ENCODE assay signal across 8 cellular contexts in genomic region chr12:124518051-124518932, GRCh38. TPM values are rescaled to one million over a fixed set of nuclear protein-coding genes. Genes with fewer than 3 reads are reported as not detected.
DNase-seq lines count a peak whose midpoint lies in the region; ATAC-seq and TF ChIP-seq lines count a peak whose summit lies in the region.

No MANE protein-coding gene starts in this region.

- H3K4me3 Mint-ChIP-seq in T-cell = peak overlapping the region in 1 of 3 donors; percentile 13
- no peak overlapping the region for H3K4me3 Mint-ChIP-seq in activated T-helper 2 cell treated with anti-CD3 and anti-CD28 coated beads, Interferon-gamma antibody, Interleukin-2, Interleukin-4, amounts not matched to agents 10 μg/mL and 5 μg/mL and 100 μg/mL, durations not matched to agents 14 hours and 24 hours and 36 hours (ENCODE audit: low read depth)

- H3K4me1 Mint-ChIP-seq in T-cell = peaks cover 19 to 32% (median 26%) of the 10 kb centered on the region in 3 donors
- H3K4me1 Mint-ChIP-seq in activated T-helper 2 cell treated with anti-CD3 and anti-CD28 coated beads, Interferon-gamma antibody, Interleukin-2, Interleukin-4, amounts not matched to agents 10 μg/mL and 5 μg/mL and 100 μg/mL, durations not matched to agents 14 hours and 24 hours and 36 hours (ENCODE audit: low read depth) = no peaks in the 10 kb centered on the region

- WGBS in esophagus, 2 donors = 14 to 18% methylated on average over 51 of the region's 51 CpGs
- WGBS in aorta, 2 donors = 2% methylated on average over 51 of the region's 51 CpGs

- intact Hi-C loops in aorta (cut with DNase I) = loop anchor here (5.0 to 10.0 kb wide), 3 partner anchors 61 to 249 kb away; no protein-coding TSS in a partner anchor
- intact Hi-C loops in activated T-helper 2 cell treated with anti-CD3 and anti-CD28 coated beads, Interferon-gamma antibody, Interleukin-2, Interleukin-4, amounts not matched to agents 10 μg/mL and 5 μg/mL and 100 μg/mL, durations not matched to agents 14 hours and 24 hours and 36 hours (cut with micrococcal nuclease) = no loop called here

- CTCF ChIA-PET in BJ (lab: Yijun Ruan, JAX) (interaction anchor here (0.6 to 2.0 kb wide), 13 partner anchors 9 to 248 kb away, joined by 3 to 7 read pairs (median 4); partner anchors contain the start of gene NCOR2), T-cell (lab: Charles Lee) (no interaction called here)

- DNase-seq in BJ (ENCODE audit: low read depth) (peak; percentile 98), MG63 (peak; percentile 97), SK-N-DZ (ENCODE audit: low spot score) (peak; percentile 81), aorta (peak; percentile 98 to 99), T-cell (no peak)
- no peak for DNase-seq in activated T-helper 2 cell treated with anti-CD3 and anti-CD28 coated beads, Interferon-gamma antibody, Interleukin-2, Interleukin-4, amounts not matched to agents 10 μg/mL and 5 μg/mL and 100 μg/mL, durations not matched to agents 14 hours and 24 hours and 36 hours (ENCODE audit: low spot score)

- TF ChIP-seq CTCF in BJ (IDR thresholded peaks at IDR 0.05; ENCODE audit: insufficient read depth, low read depth, low read length) = no peak

- no peaks in the 10 kb centered on the region for H3K27me3 Mint-ChIP-seq in T-cell
- H3K27me3 Mint-ChIP-seq in activated T-helper 2 cell treated with anti-CD3 and anti-CD28 coated beads, Interferon-gamma antibody, Interleukin-2, Interleukin-4, amounts not matched to agents 10 μg/mL and 5 μg/mL and 100 μg/mL, durations not matched to agents 14 hours and 24 hours and 36 hours (ENCODE audit: low read depth) = no peaks in the 10 kb centered on the region

- peaks cover 1% of the 10 kb centered on the region; the same call in 1 of the 2 replicates for H3K36me3 ChIP-seq in BJ (ENCODE audit: control insufficient read depth, insufficient read depth, low read length)
- peaks cover 36% of the 10 kb centered on the region for H3K36me3 ChIP-seq in MG63
- peaks cover 0 to 4% of the 10 kb centered on the region in 2 donors for H3K36me3 ChIP-seq in esophagus (ENCODE audit: control insufficient read depth in 2 of 2, insufficient read depth in 2 of 2, low read length in 1 of 2)
- H3K36me3 ChIP-seq in mucosa of rectum (ENCODE audit: control insufficient read depth in 2 of 2, insufficient read depth in 2 of 2, low read length in 2 of 2) = peaks cover 0 to 6% of the 10 kb centered on the region in 2 donors
- H3K36me3 ChIP-seq in aorta (ENCODE audit: control insufficient read depth in 1 of 2, insufficient read depth in 2 of 2, low read length in 1 of 2) = no peaks in the 10 kb centered on the region

- H3K4me3 ChIP-seq in BJ (ENCODE audit: low read depth, low read length) (peak overlapping the region; percentile 50), MG63 (peak overlapping the region; percentile 64), esophagus (ENCODE audit: low read depth in 1 of 2, low read length in 2 of 2) (peak overlapping the region; percentile 40 to 45), mucosa of rectum (ENCODE audit: low read length in 2 of 2) (peak overlapping the region; percentile 65 to 69), aorta (ENCODE audit: low read length in 2 of 2) (no peak overlapping the region)

- no peaks in the 10 kb centered on the region for H3K27me3 ChIP-seq in BJ (ENCODE audit: control insufficient read depth, insufficient read depth, low read length)
- H3K27me3 ChIP-seq in MG63 = no peaks in the 10 kb centered on the region
- H3K27me3 ChIP-seq in esophagus (ENCODE audit: control insufficient read depth in 1 of 2, insufficient read depth in 2 of 2, low read length in 2 of 2) = no peaks in the 10 kb centered on the region
- H3K27me3 ChIP-seq in mucosa of rectum (ENCODE audit: control insufficient read depth in 2 of 2, insufficient read depth in 2 of 2, low read length in 2 of 2) = no peaks in the 10 kb centered on the region
- no peaks in the 10 kb centered on the region for H3K27me3 ChIP-seq in aorta (ENCODE audit: control insufficient read depth in 1 of 2, insufficient read depth in 2 of 2, low read length in 1 of 2)

- H3K4me1 ChIP-seq in esophagus (ENCODE audit: control insufficient read depth in 2 of 2, insufficient read depth in 2 of 2, low read length in 1 of 2) = peaks cover 18 to 36% of the 10 kb centered on the region in 2 donors
- H3K4me1 ChIP-seq in mucosa of rectum (ENCODE audit: control insufficient read depth in 2 of 2, insufficient read depth in 2 of 2, low read length in 2 of 2) = peaks cover 50 to 53% of the 10 kb centered on the region in 2 donors
- no peaks in the 10 kb centered on the region for H3K4me1 ChIP-seq in aorta (ENCODE audit: control insufficient read depth in 1 of 2, insufficient read depth in 2 of 2, low read length in 2 of 2)

- peak overlapping the region; percentile 72 to 81 for H3K9ac ChIP-seq in mucosa of rectum (ENCODE audit: low read depth in 1 of 2, low read length in 2 of 2)

- H3K9me3 Mint-ChIP-seq in T-cell = no peaks in the 10 kb centered on the region
- H3K9me3 Mint-ChIP-seq in activated T-helper 2 cell treated with anti-CD3 and anti-CD28 coated beads, Interferon-gamma antibody, Interleukin-2, Interleukin-4, amounts not matched to agents 10 μg/mL and 5 μg/mL and 100 μg/mL, durations not matched to agents 14 hours and 24 hours and 36 hours = no peaks in the 10 kb centered on the region

- H3K36me3 Mint-ChIP-seq in T-cell = peaks cover 13% of the 10 kb centered on the region
- no peaks in the 10 kb centered on the region for H3K36me3 Mint-ChIP-seq in activated T-helper 2 cell treated with anti-CD3 and anti-CD28 coated beads, Interferon-gamma antibody, Interleukin-2, Interleukin-4, amounts not matched to agents 10 μg/mL and 5 μg/mL and 100 μg/mL, durations not matched to agents 14 hours and 24 hours and 36 hours (ENCODE audit: low read depth)

- ATAC-seq in aorta (ENCODE audit: low FRiP score) = peak; percentile 84
- ATAC-seq in T-cell (replicated peaks in 1 of 4) = no peak

- POLR2A ChIA-PET in BJ (lab: Charles Lee) (interaction anchor here (0.8 to 1.1 kb wide), 2 partner anchors 9 to 167 kb away, joined by 3 to 10 read pairs; no protein-coding TSS in a partner anchor), T-cell (lab: Charles Lee) (no interaction called here)

- H3K9me3 ChIP-seq in MG63 = no peaks in the 10 kb centered on the region
- no peaks in the 10 kb centered on the region for H3K9me3 ChIP-seq in esophagus (ENCODE audit: control insufficient read depth in 2 of 2, insufficient read depth in 1 of 2, low read depth in 1 of 2, low read length in 1 of 2)
- no peaks in the 10 kb centered on the region for H3K9me3 ChIP-seq in mucosa of rectum (ENCODE audit: control insufficient read depth in 2 of 2, low read length in 2 of 2)
- H3K9me3 ChIP-seq in aorta (ENCODE audit: control insufficient read depth, low read length) = no peaks in the 10 kb centered on the region

- peak overlapping the region; percentile 97 to 99 for H3K27ac ChIP-seq in esophagus (ENCODE audit: low read depth in 2 of 2, low read length in 1 of 2)
- peak overlapping the region; percentile 94 for H3K27ac ChIP-seq in mucosa of rectum (ENCODE audit: low read depth in 2 of 2, low read length in 2 of 2)
- H3K27ac ChIP-seq in aorta (ENCODE audit: low read depth in 1 of 2, low read length in 2 of 2) = peak overlapping the region; percentile 87 to 98

- no peak overlapping the region for H3K27ac Mint-ChIP-seq in T-cell
- no peak overlapping the region for H3K27ac Mint-ChIP-seq in activated T-helper 2 cell treated with anti-CD3 and anti-CD28 coated beads, Interferon-gamma antibody, Interleukin-2, Interleukin-4, amounts not matched to agents 10 μg/mL and 5 μg/mL and 100 μg/mL, durations not matched to agents 14 hours and 24 hours and 36 hours

RNA-seq across cellular contexts. Expression of gene NCOR2, which starts 49.1 kb away (rescaled TPM):
- polyA plus RNA-seq in BJ (2011; rRNA removed) (7.5 and 8.3 TPM in 2 replicates), esophagus (10 to 100 TPM; 22.9 to 48.1 TPM), aorta (10 to 100 TPM; 39.1 to 48.2 TPM)
- polyA minus RNA-seq in BJ (2011; rRNA and poly(A)+ RNA removed) = 24.9 and 29.3 TPM in 2 replicates
- total RNA-seq in MG63 (2014; rRNA removed; shearing (Covaris generic); ENCODE audit: low replicate concordance) = 17.0 and 32.9 TPM in 2 replicates
- 11.5 and 13.0 TPM in 2 replicates for polyA plus RNA-seq in SK-N-DZ (2014; cell fraction: cytosol; rRNA removed)
- polyA plus RNA-seq in SK-N-DZ (2014; cell fraction: nucleus; rRNA removed) = 19.1 and 41.1 TPM in 2 replicates
- total RNA-seq in aorta (100 to 1,000 TPM; 201 to 248 TPM), T-cell (100 to 1,000 TPM; 108 to 140 (median 127) TPM)
- 109 and 119 TPM in 2 replicates for total RNA-seq in activated T-helper 2 cell treated with anti-CD3 and anti-CD28 coated beads, Interferon-gamma antibody, Interleukin-2, Interleukin-4, amounts not matched to agents 10 μg/mL and 5 μg/mL and 100 μg/mL, durations not matched to agents 14 hours and 24 hours and 36 hours

Comparison
In these comparisons a context has a peak if more than half of its experiments do, and no peak if none do; other contexts are left out.
1. DNase-seq: peak in BJ (single experiment), MG63 (single experiment), SK-N-DZ (single experiment) and aorta (2 of 2); none in T-cell (0 of 34) and activated T-helper 2 cell treated with anti-CD3 and anti-CD28 coated beads, Interferon-gamma antibody, Interleukin-2, Interleukin-4, amounts not matched to agents 10 μg/mL and 5 μg/mL and 100 μg/mL, durations not matched to agents 14 hours and 24 hours and 36 hours (single experiment).
2. H3K4me3 ChIP-seq: peak in BJ (single experiment), MG63 (single experiment), esophagus (2 of 2) and mucosa of rectum (2 of 2); none in aorta (0 of 2).
3. Peak in every context shown above with its lines, with median percentiles within 50 percentile points of each other: H3K27ac ChIP-seq.